In genomic region chr12:50309950-50310349, GRCh38 we compare ENCODE assay signal across 24 cellular contexts.
"Had no signal": no experiment of that assay in that cellular context is flagged by ENCODE, and none has a peak within 500 bp of the region (broad histone marks: within the 10 kb centered on the region; RNA-seq: fewer than 3 reads in every experiment).

No MANE protein-coding gene starts in this region.

- H3K4me3 Mint-ChIP-seq: activated CD4-positive, alpha-beta memory T cell treated with anti-CD3 and anti-CD28 coated beads for 36 hours; activated naive CD4-positive, alpha-beta T cell treated with anti-CD3 and anti-CD28 coated beads for 36 hours; activated naive CD8-positive, alpha-beta T cell treated with anti-CD3 and anti-CD28 coated beads, Interleukin-2, amount 10 ng/mL, durations not matched to agents 7 days and 5 days; activated T-cell treated with anti-CD3 and anti-CD28 coated beads, Interleukin-2, amount 50 U/mL, for 72 hours; central memory CD8-positive, alpha-beta T cell; effector memory CD8-positive, alpha-beta T cell; natural killer cell; type B pancreatic cell had no signal

- H3K27ac Mint-ChIP-seq: activated CD4-positive, alpha-beta memory T cell treated with anti-CD3 and anti-CD28 coated beads for 36 hours; activated naive CD4-positive, alpha-beta T cell treated with anti-CD3 and anti-CD28 coated beads for 36 hours; activated naive CD8-positive, alpha-beta T cell treated with anti-CD3 and anti-CD28 coated beads, Interleukin-2, amount 10 ng/mL, durations not matched to agents 7 days and 5 days; activated T-cell treated with anti-CD3 and anti-CD28 coated beads, Interleukin-2, amount 50 U/mL, for 72 hours; effector memory CD8-positive, alpha-beta T cell; natural killer cell had no signal

- H3K9me3 Mint-ChIP-seq: activated CD4-positive, alpha-beta memory T cell treated with anti-CD3 and anti-CD28 coated beads for 36 hours; activated naive CD4-positive, alpha-beta T cell treated with anti-CD3 and anti-CD28 coated beads for 36 hours; activated naive CD8-positive, alpha-beta T cell treated with anti-CD3 and anti-CD28 coated beads, Interleukin-2, amount 10 ng/mL, durations not matched to agents 7 days and 5 days; activated T-cell treated with anti-CD3 and anti-CD28 coated beads, Interleukin-2, amount 50 U/mL, for 72 hours; central memory CD8-positive, alpha-beta T cell; effector memory CD8-positive, alpha-beta T cell; natural killer cell; type B pancreatic cell had no signal

- H3K36me3 Mint-ChIP-seq: activated CD4-positive, alpha-beta memory T cell treated with anti-CD3 and anti-CD28 coated beads for 36 hours; activated naive CD8-positive, alpha-beta T cell treated with anti-CD3 and anti-CD28 coated beads, Interleukin-2, amount 10 ng/mL, durations not matched to agents 7 days and 5 days; natural killer cell had no signal

- H3K4me1 Mint-ChIP-seq: activated naive CD8-positive, alpha-beta T cell treated with anti-CD3 and anti-CD28 coated beads, Interleukin-2, amount 10 ng/mL, durations not matched to agents 7 days and 5 days; central memory CD8-positive, alpha-beta T cell; natural killer cell had no signal

- H3K4me3 ChIP-seq: breast epithelium, dorsolateral prefrontal cortex, esophagus muscularis mucosa, testis had no signal

- ATAC-seq: activated T-cell treated with anti-CD3 and anti-CD28 coated beads, Interleukin-2, amount 50 U/mL, for 72 hours; effector memory CD8-positive, alpha-beta T cell; left ventricle myocardium superior; natural killer cell had no signal

- H3K4me1 ChIP-seq: breast epithelium, testis had no signal

- H3K27ac ChIP-seq: breast epithelium, dorsolateral prefrontal cortex, esophagus muscularis mucosa, testis had no signal

- H3K27me3 ChIP-seq: breast epithelium, dorsolateral prefrontal cortex, esophagus muscularis mucosa, testis had no signal

- H3K9me3 ChIP-seq: breast epithelium, esophagus muscularis mucosa, testis had no signal

- H3K36me3 ChIP-seq: breast epithelium, esophagus muscularis mucosa had no signal

- H3K27me3 Mint-ChIP-seq: activated CD4-positive, alpha-beta memory T cell treated with anti-CD3 and anti-CD28 coated beads for 36 hours; activated naive CD8-positive, alpha-beta T cell treated with anti-CD3 and anti-CD28 coated beads, Interleukin-2, amount 10 ng/mL, durations not matched to agents 7 days and 5 days; central memory CD8-positive, alpha-beta T cell; effector memory CD8-positive, alpha-beta T cell; type B pancreatic cell had no signal

- DNase-seq: activated CD4-positive, alpha-beta memory T cell treated with anti-CD3 and anti-CD28 coated beads for 36 hours; activated CD4-positive, alpha-beta T cell treated with anti-CD3 and anti-CD28 coated beads for 4 hours; activated CD4-positive, CD25-positive, alpha-beta regulatory T cell; activated effector memory CD4-positive, alpha-beta T cell treated with Interleukin-2 at 50 U/mL for 16 hours; activated naive CD4-positive, alpha-beta T cell treated with anti-CD3 and anti-CD28 coated beads for 36 hours; activated naive CD8-positive, alpha-beta T cell treated with anti-CD3 and anti-CD28 coated beads, Interleukin-2, amount 10 ng/mL, durations not matched to agents 7 days and 5 days; activated T-cell treated with anti-CD3 and anti-CD28 coated beads, Interleukin-2, amount 50 U/mL, for 72 hours; amniotic stem cell; dorsolateral prefrontal cortex; effector memory CD8-positive, alpha-beta T cell; hippocampal formation; left ventricle myocardium superior; mammary epithelial cell; midbrain; natural killer cell; retina; stimulated activated CD4-positive, alpha-beta T cell treated with anti-CD3 and anti-CD28 coated beads, Interleukin-4, amount 100 ng/mL, for 1 hour; stimulated activated naive CD4-positive, alpha-beta T cell; T-helper 2 cell; testis had no signal
